ENCODE assay signal across 10 cellular contexts in the genomic region with DNA sequence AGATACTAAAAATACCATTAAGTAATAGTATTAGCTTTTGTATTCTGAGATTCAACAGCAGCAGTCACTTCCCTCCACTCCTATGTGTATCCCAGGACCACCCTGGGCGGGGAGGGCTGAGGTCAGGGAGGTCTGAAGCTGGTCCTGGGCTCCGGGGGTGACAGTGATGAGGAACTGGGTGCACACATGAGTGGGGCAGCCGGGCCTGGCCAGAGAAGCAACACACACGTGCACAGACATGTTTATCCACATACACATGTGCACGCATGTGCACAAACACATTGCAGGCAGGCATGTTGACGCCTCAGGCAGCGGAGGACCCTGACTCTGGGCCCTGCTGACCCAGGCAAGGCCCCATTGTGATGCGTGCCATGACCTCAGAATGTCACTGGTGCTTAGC. TPM values are rescaled to one million over a fixed set of nuclear protein-coding genes. Genes with fewer than 3 reads are reported as not detected.
DNase-seq lines count a peak whose midpoint lies in the region; ATAC-seq, FAIRE-seq and TF ChIP-seq lines count a peak whose summit lies in the region.
"Not testable (repeated sequence)": the region's sequence is repeated elsewhere in the genome, so short reads cannot be mapped to it uniquely, and the experiment has no call there.
"Had no signal": no experiment of that assay in that cellular context is flagged by ENCODE, and none has a peak within 500 bp of the region (broad histone marks: within the 10 kb centered on the region; RNA-seq: fewer than 3 reads in every experiment).

No MANE protein-coding gene starts in this region.

- not testable (repeated sequence) for H4K20me1 ChIP-seq in DND-41 (ENCODE audit: insufficient read depth, low read length)

- not testable (repeated sequence) for H2AFZ ChIP-seq in DND-41 (ENCODE audit: low read depth, low read length)

- not testable (repeated sequence) for H3K36me3 ChIP-seq in DND-41 (ENCODE audit: insufficient read depth, low read length); kidney (ENCODE audit: control insufficient read depth in 1 of 2, insufficient read depth in 2 of 2, low read length in 2 of 2)

- not testable (repeated sequence) for H3K9ac ChIP-seq in DND-41 (ENCODE audit: low read depth, low read length); kidney (ENCODE audit: low read length in 2 of 2)

- H3K4me3 Mint-ChIP-seq in osteocyte (ENCODE audit: unreplicated experiment); stimulated activated naive B cell treated with anti-CD40 and anti-IgM and Interleukin-4, amounts not matched to agents 10 μg/mL and 1 μg/mL and 100 μg/mL, for 72 hours: not testable (repeated sequence)

- intact Hi-C loops in kidney (cut with DNase I): not testable (repeated sequence)

- not testable (repeated sequence) for H3K27ac ChIP-seq in DND-41 (ENCODE audit: low read length); coronary artery; kidney (ENCODE audit: low read depth in 2 of 2, low read length in 2 of 2)

- ATAC-seq in DND-41 (ENCODE audit: insufficient read depth, low read depth); stimulated activated naive B cell treated with anti-CD40 and anti-IgM and Interleukin-4, amounts not matched to agents 10 μg/mL and 1 μg/mL and 100 μg/mL, for 72 hours (replicated peaks): not testable (repeated sequence)

- H3K4me1 ChIP-seq in DND-41 (ENCODE audit: insufficient read depth, low read length); kidney (ENCODE audit: control insufficient read depth in 1 of 2, insufficient read depth in 1 of 2, low read depth in 1 of 2, low read length in 2 of 2): not testable (repeated sequence)

- H3K4me2 ChIP-seq in DND-41 (ENCODE audit: insufficient read depth, low read length): not testable (repeated sequence)

- TF ChIP-seq CTCF in DND-41 (IDR thresholded peaks at IDR 0.05; ENCODE audit: borderline replicate concordance, extremely low read depth, low read length, poor library complexity, severe bottlenecking); coronary artery (IDR thresholded peaks at IDR 0.05); kidney (IDR thresholded peaks at IDR 0.05; ENCODE audit: borderline replicate concordance, extremely low read depth, insufficient read depth); osteocyte (IDR thresholded peaks at IDR 0.05): not testable (repeated sequence)

- H3K27ac Mint-ChIP-seq in osteocyte (ENCODE audit: unreplicated experiment); stimulated activated naive B cell treated with anti-CD40 and anti-IgM and Interleukin-4, amounts not matched to agents 10 μg/mL and 1 μg/mL and 100 μg/mL, for 72 hours: not testable (repeated sequence)

- not testable (repeated sequence) for H3K4me1 Mint-ChIP-seq in osteocyte (ENCODE audit: unreplicated experiment); stimulated activated naive B cell treated with anti-CD40 and anti-IgM and Interleukin-4, amounts not matched to agents 10 μg/mL and 1 μg/mL and 100 μg/mL, for 72 hours

- not testable (repeated sequence) for H3K27me3 Mint-ChIP-seq in osteocyte (ENCODE audit: unreplicated experiment)
- peaks cover 24 to 27% of the 10 kb centered on the region in 2 donors for H3K27me3 Mint-ChIP-seq in stimulated activated naive B cell treated with anti-CD40 and anti-IgM and Interleukin-4, amounts not matched to agents 10 μg/mL and 1 μg/mL and 100 μg/mL, for 72 hours

- H3K36me3 Mint-ChIP-seq in osteocyte (ENCODE audit: unreplicated experiment); stimulated activated naive B cell treated with anti-CD40 and anti-IgM and Interleukin-4, amounts not matched to agents 10 μg/mL and 1 μg/mL and 100 μg/mL, for 72 hours: not testable (repeated sequence)

- H3K9me3 Mint-ChIP-seq in osteocyte (ENCODE audit: unreplicated experiment); stimulated activated naive B cell treated with anti-CD40 and anti-IgM and Interleukin-4, amounts not matched to agents 10 μg/mL and 1 μg/mL and 100 μg/mL, for 72 hours: not testable (repeated sequence)

- not testable (repeated sequence) for H3K27me3 ChIP-seq in DND-41 (ENCODE audit: insufficient read depth, low read length, poor library complexity)

- not testable (repeated sequence) for H3K4me3 ChIP-seq in DND-41 (ENCODE audit: low read depth in 1 of 2, low read length in 2 of 2); coronary artery; kidney (ENCODE audit: low read length in 2 of 2)

- not testable (repeated sequence) for H3K9me3 ChIP-seq in DND-41 (ENCODE audit: insufficient read depth, low read length, severe bottlenecking); kidney (ENCODE audit: control insufficient read depth in 1 of 2, low read length in 2 of 2)

- not testable (repeated sequence) for H3K79me2 ChIP-seq in DND-41 (ENCODE audit: insufficient read depth, low read length)

- peak; percentile 1 for DNase-seq in DND-41
- DNase-seq in activated CD8-positive, alpha-beta memory T cell treated with anti-CD3 and anti-CD28 coated beads for 24 hours: peak; percentile 33
- peak; percentile 33 for DNase-seq in coronary artery (ENCODE audit: low spot score)
- DNase-seq in kidney: peak; percentile 33
- peak; percentile 35 for DNase-seq in mesenteric fat pad (ENCODE audit: low spot score)
- DNase-seq in osteocyte (ENCODE audit: extremely low spot score, unreplicated experiment): peak; percentile 67
- DNase-seq in stimulated activated naive B cell treated with anti-CD40 and anti-IgM and Interleukin-4, amounts not matched to agents 10 μg/mL and 1 μg/mL and 100 μg/mL, for 72 hours: peak; percentile 0

- FAIRE-seq in kidney (lab: Jason Lieb, UNC): not testable (repeated sequence)

RNA-seq across cellular contexts. Expression of a gene that starts 12.6 kb away (rescaled TPM):
- total RNA-seq in kidney (0.19 TPM), mesenteric fat pad (0.26 TPM), osteocyte (0.13 and 0.16 TPM in 2 replicates)
- 0.06 TPM for polyA plus RNA-seq in kidney (ENCODE audit: insufficient read depth, low read depth, low replicate concordance)
- total RNA-seq: CD4-positive, CD25-positive, alpha-beta regulatory T cell; GM23248 had no signal
- polyA plus RNA-seq: AG04450 had no signal

RNA-seq across cellular contexts. Expression of a gene that starts 16.7 kb away (rescaled TPM):
- total RNA-seq in kidney (8.0 TPM), mesenteric fat pad (4.6 TPM), osteocyte (7.9 and 8.5 TPM in 2 replicates)
- 6.9 TPM for polyA plus RNA-seq in kidney (ENCODE audit: insufficient read depth, low read depth, low replicate concordance)

RNA-seq across cellular contexts. Expression of a gene that starts 50.1 kb away (rescaled TPM):
- total RNA-seq in kidney (10.0 TPM), mesenteric fat pad (4.2 TPM), osteocyte (0.78 and 0.86 TPM in 2 replicates)
- 3.4 TPM for polyA plus RNA-seq in kidney (ENCODE audit: insufficient read depth, low read depth, low replicate concordance)

Comparison
In these comparisons a context has a peak if more than half of its experiments do, and no peak if none do; other contexts are left out.
1. DNase-seq: peak in every context shown above with its lines; median percentile 67 in osteocyte; 35 in mesenteric fat pad; 33 in activated CD8-positive, alpha-beta memory T cell treated with anti-CD3 and anti-CD28 coated beads for 24 hours; 33 in coronary artery; 33 in kidney; 1 in DND-41; 0 in stimulated activated naive B cell treated with anti-CD40 and anti-IgM and Interleukin-4, amounts not matched to agents 10 μg/mL and 1 μg/mL and 100 μg/mL, for 72 hours.